In genomic region chr5:44331471-44332079, GRCh38 we compare ENCODE assay signal across 17 cellular contexts. TPM values are rescaled to one million over a fixed set of nuclear protein-coding genes. Genes with fewer than 3 reads are reported as not detected.
"Had no signal": no experiment of that assay in that cellular context is flagged by ENCODE, and none has a peak within 500 bp of the region (broad histone marks: within the 10 kb centered on the region; RNA-seq: fewer than 3 reads in every experiment).

No MANE protein-coding gene starts in this region.

- H3K4me2 ChIP-seq: smooth muscle cell had no signal

- H3K27ac ChIP-seq: epithelial cell of prostate, foreskin keratinocyte, pancreas, thyroid gland had no signal

- H3K36me3 ChIP-seq: esophagus muscularis mucosa, heart left ventricle, pancreas, suprapubic skin, thyroid gland had no signal

- H3K4me3 ChIP-seq: esophagus muscularis mucosa, heart left ventricle, pancreas, smooth muscle cell, suprapubic skin, thyroid gland had no signal

- H3K9me3 ChIP-seq: esophagus muscularis mucosa, heart left ventricle, pancreas, suprapubic skin, thyroid gland had no signal

- H3K27me3 ChIP-seq: esophagus muscularis mucosa, foreskin keratinocyte, heart left ventricle, pancreas, suprapubic skin, thyroid gland had no signal

- H3K4me1 ChIP-seq: foreskin keratinocyte, heart left ventricle, suprapubic skin, thyroid gland had no signal

- DNase-seq: effector memory CD8-positive, alpha-beta T cell; heart left ventricle; hippocampal formation; left colon; natural killer cell; occipital lobe; pancreas; right cardiac atrium; stimulated activated CD4-positive, alpha-beta T cell treated with anti-CD3 and anti-CD28 coated beads, Interleukin-2, amount 100 ng/mL, for 48 hours; stimulated activated naive CD4-positive, alpha-beta T cell treated with Interleukin-2 at 50 U/mL for 16 hours; thyroid gland had no signal

- ATAC-seq: effector memory CD8-positive, alpha-beta T cell; left colon; natural killer cell had no signal

RNA-seq across cellular contexts. Expression of gene FGF10, which starts 57.6 kb away (rescaled TPM):
- total RNA-seq: foreskin keratinocyte, glomerular endothelial cell, natural killer cell had no signal
- polyA plus RNA-seq: foreskin keratinocyte, smooth muscle cell had no signal
